8 cellular contexts compared by ENCODE assay signal in genomic region chr1:67687198-67687545, GRCh38. TPM values are rescaled to one million over a fixed set of nuclear protein-coding genes. Genes with fewer than 3 reads are reported as not detected.
DNase-seq lines count a peak whose midpoint lies in the region; ATAC-seq and TF ChIP-seq lines count a peak whose summit lies in the region.

No MANE protein-coding gene starts in this region.

- H3K9ac ChIP-seq in HUES6 (ENCODE audit: low read length): peak overlapping the region; percentile 94

- H3K4me3 ChIP-seq in HUES6 (ENCODE audit: low read depth, low read length) (peak overlapping the region; percentile 98), cardiac fibroblast (replicated peaks in 1 of 2; ENCODE audit: low read depth in 2 of 2, low read length in 2 of 2) (peak overlapping the region; percentile 93 to 98)
- H3K4me3 ChIP-seq in naive thymus-derived CD4-positive, alpha-beta T cell (ENCODE audit: low read length): no peak overlapping the region

- H3K27me3 Mint-ChIP-seq in CD14-positive monocyte (ENCODE audit: low read depth in 3 of 3): peaks cover 1 to 2% (median 1%) of the 10 kb centered on the region in 3 donors
- H3K27me3 Mint-ChIP-seq in naive thymus-derived CD4-positive, alpha-beta T cell: no peaks in the 10 kb centered on the region

- intact Hi-C loops in CD14-positive monocyte (cut with micrococcal nuclease): loop anchor here (5.0 to 10.0 kb wide), 4 partner anchors 35 to 1355 kb away; partner anchors contain the start of gene SERBP1 (in 1 of the 2)
- intact Hi-C loops in naive thymus-derived CD4-positive, alpha-beta T cell (cut with micrococcal nuclease): loop anchor here (5.0 to 10.0 kb wide), 5 partner anchors 352 to 1352 kb away; partner anchors contain the start of gene SLC35D1 (in 2 of the 2)

- DNase-seq in CD14-positive monocyte (ENCODE audit: low spot score): no peak
- DNase-seq in cardiac fibroblast (ENCODE audit: low read depth in 2 of 2): no peak
- no peak for DNase-seq in naive thymus-derived CD4-positive, alpha-beta T cell
- DNase-seq in activated CD4-positive, alpha-beta T cell treated with anti-CD3 and anti-CD28 coated beads for 4 hours: no peak

- peaks cover 27% of the 10 kb centered on the region for H3K36me3 ChIP-seq in HUES6 (ENCODE audit: control insufficient read depth, insufficient read depth, low read length)
- H3K36me3 ChIP-seq in naive thymus-derived CD4-positive, alpha-beta T cell (ENCODE audit: control insufficient read depth in 2 of 3, insufficient read depth in 3 of 3, low read length in 3 of 3): no peaks in the 10 kb centered on the region

- CTCF ChIA-PET in naive thymus-derived CD4-positive, alpha-beta T cell (lab: Charles Lee): interaction anchor here (1.9 kb wide), 1 partner anchor 73 kb away, joined by 7 read pairs; no protein-coding TSS in a partner anchor

- peaks cover 6 to 15% of the 10 kb centered on the region in 2 donors for H3K36me3 Mint-ChIP-seq in CD14-positive monocyte
- peaks cover 0 to 22% (median 0%) of the 10 kb centered on the region in 5 donors for H3K36me3 Mint-ChIP-seq in naive thymus-derived CD4-positive, alpha-beta T cell

- H3K9me3 ChIP-seq in HUES6 (ENCODE audit: control insufficient read depth, insufficient read depth, low read depth, low read length): no peaks in the 10 kb centered on the region
- H3K9me3 ChIP-seq in naive thymus-derived CD4-positive, alpha-beta T cell (ENCODE audit: control insufficient read depth in 2 of 3, low read length in 3 of 3): no peaks in the 10 kb centered on the region

- TF ChIP-seq CTCF in CD14-positive monocyte (IDR thresholded peaks at IDR 0.05) (no peak), cardiac fibroblast (IDR thresholded peaks at IDR 0.05; ENCODE audit: low read depth, low read length) (no peak)

- POLR2A ChIA-PET in naive thymus-derived CD4-positive, alpha-beta T cell (lab: Charles Lee): interaction anchor here (0.5 to 3.6 kb wide), 4 partner anchors 12 to 260 kb away, joined by 3 to 48 read pairs (median 7); partner anchors contain the start of gene SERBP1

- H3K27me3 ChIP-seq in HUES6 (ENCODE audit: control insufficient read depth, insufficient read depth, low read length): no peaks in the 10 kb centered on the region
- H3K27me3 ChIP-seq in naive thymus-derived CD4-positive, alpha-beta T cell (ENCODE audit: control insufficient read depth in 2 of 2, insufficient read depth in 2 of 2, low read length in 2 of 2): no peaks in the 10 kb centered on the region

- H3K27ac ChIP-seq in HUES6 (ENCODE audit: low read depth, low read length): peak overlapping the region; percentile 93; the same call in 1 of the 2 replicates
- no peak overlapping the region for H3K27ac ChIP-seq in naive thymus-derived CD4-positive, alpha-beta T cell (ENCODE audit: low read depth, low read length)

- H3K4me1 Mint-ChIP-seq in CD14-positive monocyte: peaks cover 52% of the 10 kb centered on the region
- peaks cover 20 to 42% (median 26%) of the 10 kb centered on the region in 7 donors for H3K4me1 Mint-ChIP-seq in naive thymus-derived CD4-positive, alpha-beta T cell

- peaks cover 27% of the 10 kb centered on the region for H3K4me1 ChIP-seq in HUES6 (ENCODE audit: control insufficient read depth, insufficient read depth, low read length)
- peaks cover 9 to 16% of the 10 kb centered on the region in 2 donors for H3K4me1 ChIP-seq in naive thymus-derived CD4-positive, alpha-beta T cell (ENCODE audit: control insufficient read depth in 2 of 2, insufficient read depth in 2 of 2, low read length in 2 of 2)

- H3K27ac Mint-ChIP-seq in CD14-positive monocyte: peak overlapping the region; percentile 68 to 96 (median 90)
- peak overlapping the region in 5 of 9 donors; percentile 49 to 95 (median 88) for H3K27ac Mint-ChIP-seq in naive thymus-derived CD4-positive, alpha-beta T cell

- no peak for ATAC-seq in naive thymus-derived CD4-positive, alpha-beta T cell
- ATAC-seq in GM21381 (IDR thresholded peaks at IDR 0.05; ENCODE audit: unreplicated experiment): no peak
- ATAC-seq in HG03175 (IDR thresholded peaks at IDR 0.05; ENCODE audit: unreplicated experiment): no peak
- no peak for ATAC-seq in GM18907 (IDR thresholded peaks at IDR 0.05; ENCODE audit: unreplicated experiment)

- H3K9me3 Mint-ChIP-seq in CD14-positive monocyte: no peaks in the 10 kb centered on the region
- H3K9me3 Mint-ChIP-seq in naive thymus-derived CD4-positive, alpha-beta T cell: peaks cover 0 to 2% (median 0%) of the 10 kb centered on the region in 11 donors

- H3K4me3 Mint-ChIP-seq in CD14-positive monocyte: peak overlapping the region; percentile 88 to 91
- peak overlapping the region; percentile 9 to 99 (median 97) for H3K4me3 Mint-ChIP-seq in naive thymus-derived CD4-positive, alpha-beta T cell

RNA-seq across cellular contexts. Expression of gene GADD45A, which starts 2.2 kb away (rescaled TPM):
- 1 to 10 TPM; 7.5 to 9.6 TPM for polyA plus RNA-seq in CD14-positive monocyte
- 10 to 100 TPM; 15.0 to 70.4 (median 24.2) TPM for total RNA-seq in naive thymus-derived CD4-positive, alpha-beta T cell
- 1 to 10 TPM; 7.0 to 8.3 TPM for polyA plus RNA-seq in naive thymus-derived CD4-positive, alpha-beta T cell
